Comparison of ENCODE assay signal across 8 cellular contexts in the genomic region with DNA sequence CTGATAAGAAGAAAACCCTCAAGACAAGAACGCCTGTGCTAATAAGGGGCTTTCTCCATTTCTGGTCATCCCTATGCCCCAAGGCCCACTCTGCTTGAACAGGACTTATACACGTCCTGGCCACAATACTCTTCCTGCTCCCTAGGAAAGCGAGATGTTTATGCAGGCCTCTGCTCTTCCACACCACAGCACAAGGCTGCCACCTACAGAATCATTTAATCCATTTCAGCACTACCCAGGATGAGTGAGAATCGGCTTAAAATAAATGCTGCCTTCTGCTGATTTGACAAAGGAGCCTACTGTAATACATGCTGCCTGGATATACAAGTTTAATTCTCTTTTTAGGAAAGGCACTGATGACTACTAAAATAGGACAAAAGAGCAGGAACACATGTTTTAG. TPM values are rescaled to one million over a fixed set of nuclear protein-coding genes. Genes with fewer than 3 reads are reported as not detected.
A peak's percentile ranks its signal among the peaks of the same experiment; 100 is the strongest.
DNase-seq lines count a peak whose midpoint lies in the region; ATAC-seq and TF ChIP-seq lines count a peak whose summit lies in the region.

No MANE protein-coding gene starts in this region.

- H4K20me1 ChIP-seq in Loucy (ENCODE audit: insufficient read depth, low read length, poor library complexity, severe bottlenecking) = no peaks in the 10 kb centered on the region

- no peaks in the 10 kb centered on the region for H3K9me2 ChIP-seq in Loucy (replicated peaks; ENCODE audit: low read depth, low read length)

- H2AFZ ChIP-seq in Loucy (ENCODE audit: low read length) = no peak overlapping the region

- ATAC-seq in heart right ventricle = peak; percentile 55 to 96 (median 94)
- ATAC-seq in HG02610 (IDR thresholded peaks at IDR 0.05; ENCODE audit: unreplicated experiment) = no peak

- TF ChIP-seq CTCF in Loucy (conservative IDR thresholded peaks at IDR 0.05; ENCODE audit: low read length) (peak; percentile 69), heart right ventricle (IDR thresholded peaks at IDR 0.05) (peak; percentile 37 to 74 (median 52))

- H3K4me2 ChIP-seq in Loucy (ENCODE audit: low read depth, low read length, poor library complexity, severe bottlenecking) = no peak overlapping the region

- WGBS in heart right ventricle, 2 donors = 20 to 28% methylated on average over 4 of the region's 4 CpGs

- no peak overlapping the region for H3K4me3 ChIP-seq in Loucy (ENCODE audit: low read length, poor library complexity, severe bottlenecking)
- no peak overlapping the region for H3K4me3 ChIP-seq in heart right ventricle

- DNase-seq in Daoy (ENCODE audit: low read depth) = peak; percentile 77
- DNase-seq in UCSD-AML1 (lab: John Stamatoyannopoulos, UW; ENCODE audit: unreplicated experiment) = peak; percentile 32
- peak in 1 of 2 donors; percentile 46 for DNase-seq in heart right ventricle
- DNase-seq in smooth muscle cell of the brain vasculature (ENCODE audit: low read depth, low spot score) = peak; percentile 62
- no peak for DNase-seq in GF-D8 (lab: John Stamatoyannopoulos, UW)
- no peak for DNase-seq in stimulated activated CD4-positive, alpha-beta T cell treated with anti-CD3 and anti-CD28 coated beads, Interleukin-15, amount 100 ng/mL, for 24 hours

- H3F3A ChIP-seq in Loucy (ENCODE audit: low read depth) = no peaks in the 10 kb centered on the region

- H3K27me3 ChIP-seq in Loucy (ENCODE audit: insufficient read depth, low read length, poor library complexity, severe bottlenecking) (no peaks in the 10 kb centered on the region), heart right ventricle (no peaks in the 10 kb centered on the region)

- H3K9me3 ChIP-seq in Loucy (ENCODE audit: insufficient read depth, low read depth, low read length) (no peaks in the 10 kb centered on the region), heart right ventricle (no peaks in the 10 kb centered on the region)

- no peak overlapping the region for H3K9ac ChIP-seq in Loucy (ENCODE audit: low read depth, low read length, poor library complexity, severe bottlenecking)

- intact Hi-C loops in heart right ventricle (cut with DNase I) = loop anchor here in 3 of 10 donors (5.0 to 10.0 kb wide), 3 partner anchors 552 to 945 kb away; no protein-coding TSS in a partner anchor

- no peaks in the 10 kb centered on the region for H3K79me2 ChIP-seq in Loucy (ENCODE audit: insufficient read depth, low read length)

- H3K36me3 ChIP-seq in Loucy (ENCODE audit: insufficient read depth, low read length) (peaks cover 16% of the 10 kb centered on the region; the same call in 1 of the 2 replicates), heart right ventricle (peaks cover 0 to 52% (median 6%) of the 10 kb centered on the region in 9 donors)

- H3K27ac ChIP-seq in heart right ventricle = peak overlapping the region in 2 of 10 donors; percentile 11 to 42

- H3K4me1 ChIP-seq in Loucy (ENCODE audit: insufficient read depth, low read length, poor library complexity, severe bottlenecking) (no peaks in the 10 kb centered on the region), heart right ventricle (peaks cover 0 to 8% (median 0%) of the 10 kb centered on the region in 9 donors)

RNA-seq across cellular contexts. Expression of gene FRRS1, which starts 29.4 kb away (rescaled TPM):
- 9.4 and 9.8 TPM in 2 replicates for total RNA-seq in Daoy (2014; rRNA removed; shearing (Covaris generic))
- total RNA-seq in heart right ventricle = 1 to 10 TPM; 1.7 to 8.2 (median 4.8) TPM
- 1 to 10 TPM in 1 of 2 donors, under 1 TPM in 1; 0.88 to 2.2 TPM for polyA plus RNA-seq in heart right ventricle

Comparison
In these comparisons a context has a peak if more than half of its experiments do, and no peak if none do; other contexts are left out.
1. DNase-seq: peak in Daoy (single experiment), UCSD-AML1 (single experiment) and smooth muscle cell of the brain vasculature (single experiment); none in GF-D8 (single experiment) and stimulated activated CD4-positive, alpha-beta T cell treated with anti-CD3 and anti-CD28 coated beads, Interleukin-15, amount 100 ng/mL, for 24 hours (single experiment).